Comparison of ENCODE assay signal across 9 cellular contexts in genomic region chr22:20424937-20425587, GRCh38. TPM values are rescaled to one million over a fixed set of nuclear protein-coding genes. Genes with fewer than 3 reads are reported as not detected.
A peak's percentile ranks its signal among the peaks of the same experiment; 100 is the strongest.
DNase-seq lines count a peak whose midpoint lies in the region; ATAC-seq and TF ChIP-seq lines count a peak whose summit lies in the region.
"Had no signal": no experiment of that assay in that cellular context is flagged by ENCODE, and none has a peak within 500 bp of the region (broad histone marks: within the 10 kb centered on the region; RNA-seq: fewer than 3 reads in every experiment).

No MANE protein-coding gene starts in this region.

- H3K4me1 ChIP-seq in HCT116 (ENCODE audit: control insufficient read depth in 1 of 2, insufficient read depth in 2 of 2, low read length in 2 of 2) (peaks cover 8 to 19% of the 10 kb centered on the region in 2 experiments), mesendoderm (ENCODE audit: control insufficient read depth, low read depth, low read length) (peaks cover 3% of the 10 kb centered on the region), SJCRH30 (no peaks in the 10 kb centered on the region)

- intact Hi-C loops in HCT116 (cut with micrococcal nuclease): no loop called here

- peak; percentile 13; the same call in 1 of the 2 replicates for ATAC-seq in HCT116
- no peak for ATAC-seq in GM21723 (IDR thresholded peaks at IDR 0.05; ENCODE audit: unreplicated experiment)

- H2BK15ac ChIP-seq in mesendoderm (replicated peaks; ENCODE audit: low read depth): no peak overlapping the region

- H3K36me3 ChIP-seq in HCT116 (ENCODE audit: control insufficient read depth in 1 of 2, insufficient read depth in 2 of 2, low read length in 2 of 2) (no peaks in the 10 kb centered on the region), mesendoderm (ENCODE audit: control insufficient read depth, insufficient read depth, low read length) (peaks cover 4% of the 10 kb centered on the region), SJCRH30 (peaks cover 22% of the 10 kb centered on the region)
- H3K36me3 ChIP-seq: neutrophil had no signal

- TF ChIP-seq RAD21 in HCT116 (IDR thresholded peaks at IDR 0.05; ENCODE audit: low read depth): no peak

- H3K4me3 ChIP-seq in HCT116 (replicated peaks in 1 of 2; ENCODE audit: low read depth in 1 of 2, low read length in 2 of 2) (no peak overlapping the region), mesendoderm (ENCODE audit: low read length) (no peak overlapping the region), SJCRH30 (no peak overlapping the region)

- no peaks in the 10 kb centered on the region for H4K20me1 ChIP-seq in HCT116 (ENCODE audit: insufficient read depth)

- H3K27ac ChIP-seq in HCT116 (ENCODE audit: low read depth, low read length) (no peak overlapping the region), mesendoderm (ENCODE audit: low read depth, low read length) (no peak overlapping the region), SJCRH30 (no peak overlapping the region)
- H3K27ac ChIP-seq: neutrophil had no signal

- H2BK120ac ChIP-seq in mesendoderm (ENCODE audit: low read depth, low read length): no peak overlapping the region

- no peak overlapping the region for H3K4ac ChIP-seq in mesendoderm (ENCODE audit: low read depth, low read length)

- DNase-seq in AG08396 (ENCODE audit: low spot score) (peak; percentile 58), HCT116 (ENCODE audit: low read depth, low spot score) (no peak), ecto neural progenitor cell (ENCODE audit: low spot score) (peak; percentile 79), mesendoderm (peak; percentile 74), activated gamma-delta T cell treated with Interleukin-2 at 50 U/mL for 16 hours (no peak), NCI-H1417 treated with DMSO at 0.1 percent for 48 hours (lab: John Stamatoyannopoulos, UW) (no peak), SJCRH30 (no peak)

- no peak overlapping the region for H3K18ac ChIP-seq in mesendoderm (ENCODE audit: low read length)

- no TSS peak for BruUV-seq in HCT116 (replicated peaks; lab: Mats Ljungman, UMichigan)

- no peaks in the 10 kb centered on the region for H3K27me3 ChIP-seq in HCT116 (ENCODE audit: insufficient read depth, low read length)
- no peaks in the 10 kb centered on the region for H3K27me3 ChIP-seq in mesendoderm (ENCODE audit: insufficient read depth, low read length, poor library complexity)
- no peaks in the 10 kb centered on the region for H3K27me3 ChIP-seq in SJCRH30

- H4K8ac ChIP-seq in mesendoderm (ENCODE audit: low read depth, low read length): no peak overlapping the region

- H3K9me3 ChIP-seq in HCT116 (ENCODE audit: control insufficient read depth in 1 of 2, insufficient read depth in 1 of 2, low read depth in 1 of 2, low read length in 2 of 2) (no peaks in the 10 kb centered on the region), SJCRH30 (replicated peaks) (no peaks in the 10 kb centered on the region)
- H3K9me3 ChIP-seq: neutrophil had no signal

- no peak for TF ChIP-seq POLR2A in HCT116 (IDR thresholded peaks at IDR 0.05; ENCODE audit: borderline replicate concordance, extremely low read depth, insufficient read depth, insufficient read length)

- TF ChIP-seq CTCF in HCT116 (IDR thresholded peaks at IDR 0.05 in 2 of 3, conservative IDR thresholded peaks at IDR 0.05 in 1 of 3; ENCODE audit: borderline replicate concordance in 1 of 3, insufficient read depth in 1 of 3, low read depth in 2 of 3, low read length in 2 of 3): no peak

- no peaks in the 10 kb centered on the region for H3K9me2 ChIP-seq in HCT116 (ENCODE audit: insufficient read depth)

- POLR2A ChIA-PET in HCT116 (lab: Charles Lee): no interaction called here

- H2AFZ ChIP-seq in HCT116 (ENCODE audit: low read depth, low read length, poor library complexity, severe bottlenecking): no peak overlapping the region

- H3K79me2 ChIP-seq in HCT116 (ENCODE audit: insufficient read depth, low read length) (no peaks in the 10 kb centered on the region), mesendoderm (ENCODE audit: control insufficient read depth, insufficient read depth, low read length) (no peaks in the 10 kb centered on the region)

- H4K5ac ChIP-seq in mesendoderm (ENCODE audit: low read length): no peak overlapping the region

- RAD21 ChIA-PET in HCT116 (lab: Charles Lee; ENCODE audit: low non-redundant PET in 1 of 2, low total read pairs in 2 of 2, uncharacterized antibody in 2 of 2, unreplicated experiment in 2 of 2): no interaction called here

- H2AK5ac ChIP-seq in mesendoderm (ENCODE audit: low read length): no peak overlapping the region

- no peak overlapping the region for H2BK5ac ChIP-seq in mesendoderm (ENCODE audit: low read length)

- no peak overlapping the region for H3K56ac ChIP-seq in mesendoderm (ENCODE audit: low read length)

- no CpG with 5 or more reads among the region's 61 CpGs for WGBS in mesendoderm (ENCODE audit: extremely low coverage, insufficient coverage, low lambda C conversion rate)

- H3K23ac ChIP-seq in mesendoderm (ENCODE audit: low read length): no peak overlapping the region

- H3K79me1 ChIP-seq in mesendoderm (ENCODE audit: low read length): no peaks in the 10 kb centered on the region

- H3K9ac ChIP-seq in HCT116 (ENCODE audit: low read length) (no peak overlapping the region), mesendoderm (ENCODE audit: low read length) (no peak overlapping the region)

- H3K4me2 ChIP-seq in HCT116 (ENCODE audit: low read length) (no peak overlapping the region), mesendoderm (ENCODE audit: low read length) (no peak overlapping the region)

- CTCF ChIA-PET in HCT116 (lab: Charles Lee): no interaction called here

TF ChIP-seq in HCT116, 20 proteins besides CTCF, POLR2A, EP300 and RAD21 (continues in another document):
- TF ChIP-seq EZH2phosphoT487 (IDR thresholded peaks at IDR 0.05; ENCODE audit: borderline replicate concordance): no peak
- TF ChIP-seq ATF3 (IDR thresholded peaks at IDR 0.05): no peak
- no peak for TF ChIP-seq SRF (IDR thresholded peaks at IDR 0.05; ENCODE audit: low read depth)
- no peak for TF ChIP-seq ZFX (IDR thresholded peaks at IDR 0.05)
- no peak for TF ChIP-seq REST (IDR thresholded peaks at IDR 0.05; ENCODE audit: low read depth)
- TF ChIP-seq, protein P1, sequence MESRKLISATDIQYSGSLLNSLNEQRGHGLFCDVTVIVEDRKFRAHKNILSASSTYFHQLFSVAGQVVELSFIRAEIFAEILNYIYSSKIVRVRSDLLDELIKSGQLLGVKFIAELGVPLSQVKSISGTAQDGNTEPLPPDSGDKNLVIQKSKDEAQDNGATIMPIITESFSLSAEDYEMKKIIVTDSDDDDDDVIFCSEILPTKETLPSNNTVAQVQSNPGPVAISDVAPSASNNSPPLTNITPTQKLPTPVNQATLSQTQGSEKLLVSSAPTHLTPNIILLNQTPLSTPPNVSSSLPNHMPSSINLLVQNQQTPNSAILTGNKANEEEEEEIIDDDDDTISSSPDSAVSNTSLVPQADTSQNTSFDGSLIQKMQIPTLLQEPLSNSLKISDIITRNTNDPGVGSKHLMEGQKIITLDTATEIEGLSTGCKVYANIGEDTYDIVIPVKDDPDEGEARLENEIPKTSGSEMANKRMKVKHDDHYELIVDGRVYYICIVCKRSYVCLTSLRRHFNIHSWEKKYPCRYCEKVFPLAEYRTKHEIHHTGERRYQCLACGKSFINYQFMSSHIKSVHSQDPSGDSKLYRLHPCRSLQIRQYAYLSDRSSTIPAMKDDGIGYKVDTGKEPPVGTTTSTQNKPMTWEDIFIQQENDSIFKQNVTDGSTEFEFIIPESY (IDR thresholded peaks at IDR 0.05; ENCODE audit: extremely low read depth, insufficient replicate concordance, low read length): no peak
- no peak for TF ChIP-seq YY1 (IDR thresholded peaks at IDR 0.05; ENCODE audit: extremely low read depth, insufficient replicate concordance, low read depth, low read length)
- no peak for TF ChIP-seq FOSL1 (IDR thresholded peaks at IDR 0.05; ENCODE audit: low read depth)
- TF ChIP-seq SIN3A (IDR thresholded peaks at IDR 0.05; ENCODE audit: low read depth): no peak
- no peak for TF ChIP-seq SP1 (IDR thresholded peaks at IDR 0.05; ENCODE audit: low read depth)
- TF ChIP-seq ZNF274 (IDR thresholded peaks at IDR 0.05; ENCODE audit: low read depth, low read length): no peak
- no peak for TF ChIP-seq EGR1 (IDR thresholded peaks at IDR 0.05; ENCODE audit: low read depth)
- TF ChIP-seq CEBPB (IDR thresholded peaks at IDR 0.05; ENCODE audit: low read depth): no peak

RNA-seq across cellular contexts. Expression of gene SCARF2, which starts 12.6 kb away (rescaled TPM):
- 2.5 TPM for total RNA-seq in HCT116 (2021; ENCODE audit: unreplicated experiment)
- polyA plus RNA-seq in HCT116 (2012): 1.5 and 1.6 TPM in 2 replicates
- 7.9 TPM for polyA plus RNA-seq in mesendoderm (2013, experiment 1 of 2)
- polyA plus RNA-seq in mesendoderm (2013, experiment 2 of 2): 7.1 TPM
- total RNA-seq in SJCRH30 (2014; rRNA removed; shearing (Covaris generic)): 10.6 and 12.9 TPM in 2 replicates

RNA-seq across cellular contexts. Expression of gene ZNF74, which starts 31.1 kb away (rescaled TPM):
- total RNA-seq in HCT116 (2021; ENCODE audit: unreplicated experiment): 15.4 TPM
- polyA plus RNA-seq in HCT116 (2012): 9.9 and 11.2 TPM in 2 replicates
- 17.1 TPM for polyA plus RNA-seq in mesendoderm (2013, experiment 1 of 2)
- polyA plus RNA-seq in mesendoderm (2013, experiment 2 of 2): 16.9 TPM
- total RNA-seq in SJCRH30 (2014; rRNA removed; shearing (Covaris generic)): 22.7 and 24.3 TPM in 2 replicates

Comparison
In these comparisons a context has a peak if more than half of its experiments do, and no peak if none do; other contexts are left out.
1. DNase-seq: peak in AG08396 (single experiment), ecto neural progenitor cell (single experiment) and mesendoderm (single experiment); none in HCT116 (single experiment), activated gamma-delta T cell treated with Interleukin-2 at 50 U/mL for 16 hours (single experiment), NCI-H1417 treated with DMSO at 0.1 percent for 48 hours (single experiment) and SJCRH30 (0 of 2).